In the genomic region with DNA sequence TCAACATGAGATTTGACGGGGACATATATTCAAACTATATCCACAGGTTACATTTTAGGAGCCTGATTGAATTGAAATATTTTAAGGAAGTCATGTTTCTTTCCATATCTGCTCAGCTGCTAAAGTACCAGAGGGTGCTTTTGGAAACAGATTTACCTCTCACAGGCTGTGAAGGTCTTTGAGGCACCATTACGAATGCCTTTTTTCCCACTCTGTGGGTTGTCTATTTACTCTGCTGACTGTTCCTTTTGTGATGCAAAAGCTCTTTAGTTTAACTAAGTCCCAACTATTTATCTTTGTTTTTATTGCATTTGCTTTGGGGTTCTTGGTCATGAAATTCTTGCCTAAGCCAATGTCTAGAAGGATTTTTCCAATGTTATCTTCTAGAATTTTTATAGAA, we compare ENCODE assay signal across 2 cellular contexts.
TF ChIP-seq lines count a peak whose summit lies in the region.

No MANE protein-coding gene starts in this region.

TF ChIP-seq in GM23338, 12 proteins besides CTCF, POLR2A, EP300 and RAD21:
- TF ChIP-seq ZNF462 (CRISPR knock-in tag; IDR thresholded peaks at IDR 0.05) (peak; percentile 52), NANOG (IDR thresholded peaks at IDR 0.05; ENCODE audit: borderline replicate concordance) (peak; percentile 44; the same call in 1 of the 2 replicates)

TF ChIP-seq in H1, 55 proteins besides CTCF, POLR2A, EP300 and RAD21:
- 0 out of 2 replicates have a peak, but pooled peaks have one; percentile 14 for TF ChIP-seq POU5F1 (IDR thresholded peaks at IDR 0.05; ENCODE audit: low read depth, low read length)
